21 cellular contexts compared by ENCODE assay signal in genomic region chr10:31847518-31847917, GRCh38.
DNase-seq lines count a peak whose midpoint lies in the region; ATAC-seq, FAIRE-seq and TF ChIP-seq lines count a peak whose summit lies in the region.
"Had no signal": no experiment of that assay in that cellular context is flagged by ENCODE, and none has a peak within 500 bp of the region (broad histone marks: within the 10 kb centered on the region; RNA-seq: fewer than 3 reads in every experiment).

No MANE protein-coding gene starts in this region.

- RAD21 ChIA-PET in HCT116 (lab: Charles Lee; ENCODE audit: low non-redundant PET in 1 of 2, low total read pairs in 2 of 2, uncharacterized antibody in 2 of 2, unreplicated experiment in 2 of 2): no interaction called here

- no peak overlapping the region for H3K4me3 Mint-ChIP-seq in progenitor cell of endocrine pancreas (ENCODE audit: low read depth)
- H3K4me3 Mint-ChIP-seq: CD4-positive, alpha-beta T cell had no signal

- no peak for TF ChIP-seq POLR2A in HCT116 (IDR thresholded peaks at IDR 0.05; ENCODE audit: borderline replicate concordance, extremely low read depth, insufficient read depth, insufficient read length)
- no peak for TF ChIP-seq POLR2A in GM12892 (IDR thresholded peaks at IDR 0.05; ENCODE audit: low read depth, low read length)

- H3K27me3 ChIP-seq in HCT116 (ENCODE audit: insufficient read depth, low read length): no peaks in the 10 kb centered on the region
- H3K27me3 ChIP-seq: BLaER1 had no signal

- peaks cover 9% of the 10 kb centered on the region for H3K36me3 Mint-ChIP-seq in progenitor cell of endocrine pancreas (ENCODE audit: insufficient read depth)

- no peak for DNase-seq in HCT116 (ENCODE audit: low read depth, low spot score)
- DNase-seq in NCI-H69 (lab: John Stamatoyannopoulos, UW): peak; percentile 0
- no peak for DNase-seq in progenitor cell of endocrine pancreas (ENCODE audit: low spot score, unreplicated experiment)
- DNase-seq in NCI-H2196 (lab: John Stamatoyannopoulos, UW; ENCODE audit: unreplicated experiment): no peak
- no peak for DNase-seq in GM12892 (ENCODE audit: insufficient read length)
- DNase-seq: CD4-positive, alpha-beta T cell; COR-L47; DMS79; GM23248; HCEC 1CT; KG1; NCI-H1092; NCI-H1436 treated with DMSO at 0.1 percent for 48 hours; NCI-H2029 treated with DMSO at 0.1 percent for 48 hours; NCI-H446 treated with DMSO at 0.1 percent for 48 hours; SIG-M5; SK-N-SH had no signal

- TF ChIP-seq CTCF in HCT116 (IDR thresholded peaks at IDR 0.05 in 2 of 3, conservative IDR thresholded peaks at IDR 0.05 in 1 of 3; ENCODE audit: borderline replicate concordance in 1 of 3, insufficient read depth in 1 of 3, low read depth in 2 of 3, low read length in 2 of 3): no peak
- TF ChIP-seq CTCF in progenitor cell of endocrine pancreas (IDR thresholded peaks at IDR 0.05; ENCODE audit: unreplicated experiment): no peak

- no peak overlapping the region for H3K4me2 ChIP-seq in HCT116 (ENCODE audit: low read length)
- H3K4me2 ChIP-seq: BLaER1, SK-N-SH had no signal

- no peak overlapping the region for H3K27ac ChIP-seq in HCT116 (ENCODE audit: low read depth, low read length)
- H3K27ac ChIP-seq: BLaER1, GM23248, RWPE1 had no signal

- peaks cover 13% of the 10 kb centered on the region for H3K4me1 Mint-ChIP-seq in progenitor cell of endocrine pancreas (ENCODE audit: low read depth)

- H2AFZ ChIP-seq in HCT116 (ENCODE audit: low read depth, low read length, poor library complexity, severe bottlenecking): no peak overlapping the region
- H2AFZ ChIP-seq: GM23248 had no signal

- peaks cover 0 to 2% of the 10 kb centered on the region in 2 experiments; a peak in 2 of 4 replicates for H3K36me3 ChIP-seq in HCT116 (ENCODE audit: control insufficient read depth in 1 of 2, insufficient read depth in 2 of 2, low read length in 2 of 2)

- no peaks in the 10 kb centered on the region for H3K9me3 ChIP-seq in HCT116 (ENCODE audit: control insufficient read depth in 1 of 2, insufficient read depth in 1 of 2, low read depth in 1 of 2, low read length in 2 of 2)
- H3K9me3 ChIP-seq: BLaER1, SK-N-SH had no signal

- FAIRE-seq in GM12892 (lab: Jason Lieb, UNC): no peak

- no peaks in the 10 kb centered on the region for H3K9me2 ChIP-seq in HCT116 (ENCODE audit: insufficient read depth)

- peaks cover 95% of the 10 kb centered on the region for H3K79me2 ChIP-seq in HCT116 (ENCODE audit: insufficient read depth, low read length)

- ATAC-seq in HCT116: peak; percentile 36; the same call in 1 of the 2 replicates
- peak; percentile 15 for ATAC-seq in esophagus mucosa
- no peak for ATAC-seq in GM21619 (IDR thresholded peaks at IDR 0.05; ENCODE audit: unreplicated experiment)

- H3K27me3 Mint-ChIP-seq in progenitor cell of endocrine pancreas: no peaks in the 10 kb centered on the region
- H3K27me3 Mint-ChIP-seq: CD4-positive, alpha-beta T cell had no signal

- no peaks in the 10 kb centered on the region for H3K9me3 Mint-ChIP-seq in progenitor cell of endocrine pancreas (ENCODE audit: low read depth)
- H3K9me3 Mint-ChIP-seq: CD4-positive, alpha-beta T cell had no signal

- intact Hi-C loops in HCT116 (cut with micrococcal nuclease): no loop called here

- POLR2A ChIA-PET in HCT116 (lab: Charles Lee): no interaction called here

- H3K27ac Mint-ChIP-seq in progenitor cell of endocrine pancreas: peak overlapping the region; percentile 6
- H3K27ac Mint-ChIP-seq: CD4-positive, alpha-beta T cell had no signal

- no TSS peak for BruUV-seq in HCT116 (replicated peaks; lab: Mats Ljungman, UMichigan)

- peaks cover 0 to 8% of the 10 kb centered on the region in 2 experiments; a peak in 1 of 4 replicates for H3K4me1 ChIP-seq in HCT116 (ENCODE audit: control insufficient read depth in 1 of 2, insufficient read depth in 2 of 2, low read length in 2 of 2)

- CTCF ChIA-PET in HCT116 (lab: Charles Lee): no interaction called here

- H4K20me1 ChIP-seq in HCT116 (ENCODE audit: insufficient read depth): no peaks in the 10 kb centered on the region
- H4K20me1 ChIP-seq: BLaER1 had no signal

- no peak overlapping the region for H3K9ac ChIP-seq in HCT116 (ENCODE audit: low read length)
- H3K9ac ChIP-seq: BLaER1, GM23248, SK-N-SH had no signal

- no peak for TF ChIP-seq RAD21 in HCT116 (IDR thresholded peaks at IDR 0.05; ENCODE audit: low read depth)

- no peak overlapping the region for H3K4me3 ChIP-seq in HCT116 (replicated peaks in 1 of 2; ENCODE audit: low read depth in 1 of 2, low read length in 2 of 2)
- H3K4me3 ChIP-seq: BLaER1, GM23248 had no signal

TF ChIP-seq in HCT116, 20 proteins besides CTCF, POLR2A, EP300 and RAD21:
- TF ChIP-seq ATF3 (IDR thresholded peaks at IDR 0.05) (no peak), JUND (IDR thresholded peaks at IDR 0.05) (no peak), EZH2 (IDR thresholded peaks at IDR 0.05) (no peak), CEBPB (IDR thresholded peaks at IDR 0.05; ENCODE audit: low read depth) (no peak), REST (IDR thresholded peaks at IDR 0.05; ENCODE audit: low read depth) (no peak), ZFX (IDR thresholded peaks at IDR 0.05) (no peak), SRF (IDR thresholded peaks at IDR 0.05; ENCODE audit: low read depth) (no peak), ELF1 (IDR thresholded peaks at IDR 0.05; ENCODE audit: borderline replicate concordance, low read depth) (no peak), ZNF274 (IDR thresholded peaks at IDR 0.05; ENCODE audit: low read depth, low read length) (no peak), ZBTB33 (IDR thresholded peaks at IDR 0.05; ENCODE audit: extremely low read depth, insufficient replicate concordance, low read length) (no peak), SP1 (IDR thresholded peaks at IDR 0.05; ENCODE audit: low read depth) (no peak), TCF7L2 (IDR thresholded peaks at IDR 0.05; ENCODE audit: borderline replicate concordance, extremely low read depth, insufficient read depth, insufficient read length) (no peak), POLR2AphosphoS5 (IDR thresholded peaks at IDR 0.05; ENCODE audit: low read depth, low read length) (no peak)
